ENCODE assay signal across 8 cellular contexts in genomic region chr9:15509931-15510788, GRCh38. TPM values are rescaled to one million over a fixed set of nuclear protein-coding genes. Genes with fewer than 3 reads are reported as not detected.
DNase-seq lines count a peak whose midpoint lies in the region; ATAC-seq, FAIRE-seq and TF ChIP-seq lines count a peak whose summit lies in the region.

No MANE protein-coding gene starts in this region.

- no peak for TF ChIP-seq POLR2A in Peyer's patch (IDR thresholded peaks at IDR 0.05)

- TF ChIP-seq CTCF in 22Rv1 (IDR thresholded peaks at IDR 0.05), result 0 out of 2 replicates have a peak, but pooled peaks have one; percentile 8
- no peak for TF ChIP-seq CTCF in Peyer's patch (IDR thresholded peaks at IDR 0.05)
- no peak for TF ChIP-seq CTCF in pancreas (IDR thresholded peaks at IDR 0.05)
- no peak for TF ChIP-seq CTCF in tibial artery (IDR thresholded peaks at IDR 0.05)

- no peaks in the 10 kb centered on the region for H3K9me3 ChIP-seq in Peyer's patch
- H3K9me3 ChIP-seq in pancreas, result no peaks in the 10 kb centered on the region
- H3K9me3 ChIP-seq in tibial artery, result no peaks in the 10 kb centered on the region

- H3K27me3 ChIP-seq in Peyer's patch (no peaks in the 10 kb centered on the region), pancreas (no peaks in the 10 kb centered on the region), tibial artery (no peaks in the 10 kb centered on the region)

- no peak for FAIRE-seq in pancreas (lab: Jason Lieb, UNC)

- peak overlapping the region; percentile 85 to 100 (median 93) for H3K4me3 ChIP-seq in Peyer's patch
- peak overlapping the region; percentile 91 to 98 (median 94) for H3K4me3 ChIP-seq in pancreas
- peak overlapping the region; percentile 87 to 99 for H3K4me3 ChIP-seq in tibial artery

- peak; percentile 27 for ATAC-seq in GM18520 (IDR thresholded peaks at IDR 0.05; ENCODE audit: unreplicated experiment)
- ATAC-seq in HG03097 (IDR thresholded peaks at IDR 0.05; ENCODE audit: low FRiP score, unreplicated experiment), result peak; percentile 28
- peak; percentile 75 to 83 (median 78) for ATAC-seq in pancreas

- WGBS in pancreas, 2 donors, result 1 to 3% methylated on average over 50 to 76 of the region's 76 CpGs

- peak in 2 of 3 donors; percentile 45 to 62 for DNase-seq in Peyer's patch
- peak; percentile 53 for DNase-seq in activated gamma-delta T cell treated with anti-CD3 and anti-CD28 coated beads, Interleukin-2, amount 50 U/mL, for 16 hours (ENCODE audit: low read depth)
- peak; percentile 40 for DNase-seq in globus pallidus (ENCODE audit: low spot score)
- peak in 5 of 6 donors; percentile 23 to 79 (median 47) for DNase-seq in pancreas
- peak; percentile 26 to 72 for DNase-seq in tibial artery

- H3K27ac ChIP-seq in 22Rv1 (peak overlapping the region; percentile 87), Peyer's patch (peak overlapping the region; percentile 91 to 99 (median 94)), pancreas (peak overlapping the region; percentile 77 to 95 (median 88)), tibial artery (peak overlapping the region; percentile 85 to 91)

- H3K36me3 ChIP-seq in Peyer's patch (peaks cover 0 to 21% (median 0%) of the 10 kb centered on the region in 3 donors), pancreas (no peaks in the 10 kb centered on the region), tibial artery (peaks cover 5 to 21% (median 20%) of the 10 kb centered on the region in 3 donors)

- peaks cover 0 to 8% (median 0%) of the 10 kb centered on the region in 4 donors for H3K4me1 ChIP-seq in Peyer's patch
- H3K4me1 ChIP-seq in pancreas, result peaks cover 0 to 5% (median 0%) of the 10 kb centered on the region in 3 donors
- H3K4me1 ChIP-seq in tibial artery, result peaks cover 0 to 21% (median 10%) of the 10 kb centered on the region in 4 donors

- intact Hi-C loops in pancreas (cut with DNase I), result no loop called here
- intact Hi-C loops in tibial artery (cut with DNase I; ENCODE audit: low total_unique reads), result no loop called here

RNA-seq across cellular contexts. Expression of gene PSIP1, which starts 0.6 kb away (rescaled TPM):
- total RNA-seq in Peyer's patch, result 10 to 100 TPM; 20.2 to 71.0 (median 25.7) TPM
- total RNA-seq in pancreas, result 10 to 100 TPM in 4 of 6 donors, 1 to 10 TPM in 2; 9.0 to 15.5 (median 11.2) TPM
- polyA plus RNA-seq in pancreas, result 10 to 100 TPM in 1 of 2 donors, 1 to 10 TPM in 1; 10.0 to 18.9 TPM

RNA-seq across cellular contexts. Expression of gene CCDC171, which starts 42.7 kb away (rescaled TPM):
- total RNA-seq in Peyer's patch (1 to 10 TPM; 3.2 to 8.3 (median 4.5) TPM), pancreas (1 to 10 TPM; 1.7 to 3.7 (median 2.7) TPM)
- 1 to 10 TPM; 1.5 to 2.9 TPM for polyA plus RNA-seq in pancreas

Comparison
In these comparisons a context has a peak if more than half of its experiments do, and no peak if none do; other contexts are left out.
1. Peak in every context shown above with its lines: DNase-seq, ATAC-seq, H3K4me3 ChIP-seq and H3K27ac ChIP-seq.
2. ATAC-seq: peak in every context shown above with its lines; median percentile 78 in pancreas; 28 in HG03097; 27 in GM18520.